ENCODE assay signal across 8 cellular contexts in genomic region chr3:112086018-112086854, GRCh38. TPM values are rescaled to one million over a fixed set of nuclear protein-coding genes. Genes with fewer than 3 reads are reported as not detected.
DNase-seq lines count a peak whose midpoint lies in the region; ATAC-seq and TF ChIP-seq lines count a peak whose summit lies in the region.

A gene with protein sequence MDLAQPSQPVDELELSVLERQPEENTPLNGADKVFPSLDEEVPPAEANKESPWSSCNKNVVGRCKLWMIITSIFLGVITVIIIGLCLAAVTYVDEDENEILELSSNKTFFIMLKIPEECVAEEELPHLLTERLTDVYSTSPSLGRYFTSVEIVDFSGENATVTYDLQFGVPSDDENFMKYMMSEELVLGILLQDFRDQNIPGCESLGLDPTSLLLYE (plus strand): TSS chr3:112086389. CDS start chr3:112086408, 19 bp downstream.

- WGBS in liver: 3% methylated on average over 72 of the region's 72 CpGs

- peaks cover 0 to 13% (median 6%) of the 10 kb centered on the region in 4 donors for H3K4me1 ChIP-seq in liver (ENCODE audit: control insufficient read depth in 4 of 4, insufficient read depth in 4 of 4, low read length in 3 of 4)

- no peak for TF ChIP-seq RAD21 in liver (IDR thresholded peaks at IDR 0.05)

- DNase-seq in NCI-H2081 (lab: John Stamatoyannopoulos, UW) (peak; percentile 69 to 85), NCI-H2081 treated with DMSO at 0.1 percent for 48 hours (lab: John Stamatoyannopoulos, UW) (no peak), NCI-H226 (peak; percentile 87), dermis microvascular lymphatic vessel endothelial cell (ENCODE audit: low read depth in 2 of 2) (peak; percentile 63 to 88)
- DNase-seq in activated CD4-positive, alpha-beta T cell treated with anti-CD3 and anti-CD28 coated beads, Interleukin-2, amount 50 U/mL, for 4 hours: peak; percentile 31 to 43
- peak; percentile 40 to 54 for DNase-seq in stimulated activated CD4-positive, alpha-beta T cell treated with anti-CD3 and anti-CD28 coated beads, Interleukin-2, amount 100 ng/mL, for 48 hours

- peak; percentile 78 for ATAC-seq in HG02973 (IDR thresholded peaks at IDR 0.05; ENCODE audit: unreplicated experiment)

- no peak within 1 kb of the TSS for H3K27ac ChIP-seq in liver (ENCODE audit: low read depth in 1 of 2, low read length in 2 of 2)

- H3K36me3 ChIP-seq in liver (ENCODE audit: control insufficient read depth in 4 of 4, insufficient read depth in 3 of 4, low read depth in 1 of 4, low read length in 3 of 4): no peaks in the 10 kb centered on the region

- peak within 1 kb of the TSS; percentile 28 to 48 (median 48) for H3K4me3 ChIP-seq in liver (ENCODE audit: low read depth in 1 of 3, low read length in 3 of 3)

- no peaks in the 10 kb centered on the region for H3K9me3 ChIP-seq in liver (ENCODE audit: control insufficient read depth in 4 of 4, low read length in 3 of 4)

- H3K9ac ChIP-seq in liver (ENCODE audit: low read depth in 1 of 2, low read length in 2 of 2): no peak within 1 kb of the TSS

- H3K27me3 ChIP-seq in liver (ENCODE audit: control insufficient read depth in 4 of 4, insufficient read depth in 4 of 4, low read length in 3 of 4): peaks cover 0 to 4% (median 0%) of the 10 kb centered on the region in 4 donors

- TF ChIP-seq CTCF in liver (IDR thresholded peaks at IDR 0.05; ENCODE audit: low read depth, low read length, missing input control): no peak

TF ChIP-seq in liver, 16 proteins besides CTCF, POLR2A, EP300 and RAD21:
- no peak for TF ChIP-seq SP1 (IDR thresholded peaks at IDR 0.05)
- TF ChIP-seq HNF4A (conservative IDR thresholded peaks at IDR 0.05): peak in 1 of 2 donors; percentile 7
- TF ChIP-seq MAX (IDR thresholded peaks at IDR 0.05): peak; percentile 84
- TF ChIP-seq YY1 (IDR thresholded peaks at IDR 0.05): peak; percentile 38

RNA-seq across cellular contexts. Expression of the gene that starts here (rescaled TPM):
- 8.1 and 10.0 TPM in 2 replicates for total RNA-seq in dermis microvascular lymphatic vessel endothelial cell
- total RNA-seq in liver: 1 to 10 TPM in 1 of 2 donors, under 1 TPM in 1; 0.47 to 1.8 TPM
- under 1 TPM in 1 of 2 donors, not detected in 1; 0.10 TPM for polyA plus RNA-seq in liver
